2 cellular contexts compared by ENCODE assay signal in the genomic region with DNA sequence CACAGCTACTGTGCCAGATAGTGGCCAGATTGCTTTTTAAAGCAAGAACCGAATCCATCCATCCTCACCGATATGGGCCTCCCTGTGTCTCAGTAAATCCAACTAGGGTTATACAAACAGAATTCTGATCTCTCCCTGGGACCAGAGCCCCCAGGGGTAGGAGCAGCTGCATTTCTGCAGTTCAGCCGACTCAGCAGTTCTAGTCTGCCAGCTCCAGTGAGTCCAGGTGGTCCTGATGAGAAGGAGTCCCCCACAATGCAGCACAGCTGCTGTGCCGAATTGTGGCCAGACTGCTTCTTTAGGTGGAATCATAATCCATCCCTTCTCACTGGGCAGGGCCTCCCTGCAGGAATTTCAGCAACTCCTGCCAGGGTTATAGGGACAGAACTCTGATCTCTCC.
TF ChIP-seq lines count a peak whose summit lies in the region.

No MANE protein-coding gene starts in this region.

TF ChIP-seq in IMR-90, 13 proteins besides CTCF, POLR2A, EP300 and RAD21 (continued from another document):
- TF ChIP-seq MAFK (IDR thresholded peaks at IDR 0.05; ENCODE audit: low read depth, low read length) = peak; percentile 69
- TF ChIP-seq CEBPB (IDR thresholded peaks at IDR 0.05; ENCODE audit: low read depth, low read length) = no peak
- TF ChIP-seq FOS (IDR thresholded peaks at IDR 0.05; ENCODE audit: low read depth, low read length) = no peak
- no peak for TF ChIP-seq MAZ (IDR thresholded peaks at IDR 0.05; ENCODE audit: borderline replicate concordance, low read depth, low read length)
- TF ChIP-seq, protein P1, sequence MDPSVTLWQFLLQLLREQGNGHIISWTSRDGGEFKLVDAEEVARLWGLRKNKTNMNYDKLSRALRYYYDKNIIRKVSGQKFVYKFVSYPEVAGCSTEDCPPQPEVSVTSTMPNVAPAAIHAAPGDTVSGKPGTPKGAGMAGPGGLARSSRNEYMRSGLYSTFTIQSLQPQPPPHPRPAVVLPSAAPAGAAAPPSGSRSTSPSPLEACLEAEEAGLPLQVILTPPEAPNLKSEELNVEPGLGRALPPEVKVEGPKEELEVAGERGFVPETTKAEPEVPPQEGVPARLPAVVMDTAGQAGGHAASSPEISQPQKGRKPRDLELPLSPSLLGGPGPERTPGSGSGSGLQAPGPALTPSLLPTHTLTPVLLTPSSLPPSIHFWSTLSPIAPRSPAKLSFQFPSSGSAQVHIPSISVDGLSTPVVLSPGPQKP (IDR thresholded peaks at IDR 0.05; ENCODE audit: borderline replicate concordance, low read depth, low read length) = no peak
- TF ChIP-seq BHLHE40 (IDR thresholded peaks at IDR 0.05; ENCODE audit: low read depth, low read length) = no peak

TF ChIP-seq in HepG2, 621 proteins besides CTCF, POLR2A, EP300 and RAD21 (continued from another document):
- TF ChIP-seq, protein P2, sequence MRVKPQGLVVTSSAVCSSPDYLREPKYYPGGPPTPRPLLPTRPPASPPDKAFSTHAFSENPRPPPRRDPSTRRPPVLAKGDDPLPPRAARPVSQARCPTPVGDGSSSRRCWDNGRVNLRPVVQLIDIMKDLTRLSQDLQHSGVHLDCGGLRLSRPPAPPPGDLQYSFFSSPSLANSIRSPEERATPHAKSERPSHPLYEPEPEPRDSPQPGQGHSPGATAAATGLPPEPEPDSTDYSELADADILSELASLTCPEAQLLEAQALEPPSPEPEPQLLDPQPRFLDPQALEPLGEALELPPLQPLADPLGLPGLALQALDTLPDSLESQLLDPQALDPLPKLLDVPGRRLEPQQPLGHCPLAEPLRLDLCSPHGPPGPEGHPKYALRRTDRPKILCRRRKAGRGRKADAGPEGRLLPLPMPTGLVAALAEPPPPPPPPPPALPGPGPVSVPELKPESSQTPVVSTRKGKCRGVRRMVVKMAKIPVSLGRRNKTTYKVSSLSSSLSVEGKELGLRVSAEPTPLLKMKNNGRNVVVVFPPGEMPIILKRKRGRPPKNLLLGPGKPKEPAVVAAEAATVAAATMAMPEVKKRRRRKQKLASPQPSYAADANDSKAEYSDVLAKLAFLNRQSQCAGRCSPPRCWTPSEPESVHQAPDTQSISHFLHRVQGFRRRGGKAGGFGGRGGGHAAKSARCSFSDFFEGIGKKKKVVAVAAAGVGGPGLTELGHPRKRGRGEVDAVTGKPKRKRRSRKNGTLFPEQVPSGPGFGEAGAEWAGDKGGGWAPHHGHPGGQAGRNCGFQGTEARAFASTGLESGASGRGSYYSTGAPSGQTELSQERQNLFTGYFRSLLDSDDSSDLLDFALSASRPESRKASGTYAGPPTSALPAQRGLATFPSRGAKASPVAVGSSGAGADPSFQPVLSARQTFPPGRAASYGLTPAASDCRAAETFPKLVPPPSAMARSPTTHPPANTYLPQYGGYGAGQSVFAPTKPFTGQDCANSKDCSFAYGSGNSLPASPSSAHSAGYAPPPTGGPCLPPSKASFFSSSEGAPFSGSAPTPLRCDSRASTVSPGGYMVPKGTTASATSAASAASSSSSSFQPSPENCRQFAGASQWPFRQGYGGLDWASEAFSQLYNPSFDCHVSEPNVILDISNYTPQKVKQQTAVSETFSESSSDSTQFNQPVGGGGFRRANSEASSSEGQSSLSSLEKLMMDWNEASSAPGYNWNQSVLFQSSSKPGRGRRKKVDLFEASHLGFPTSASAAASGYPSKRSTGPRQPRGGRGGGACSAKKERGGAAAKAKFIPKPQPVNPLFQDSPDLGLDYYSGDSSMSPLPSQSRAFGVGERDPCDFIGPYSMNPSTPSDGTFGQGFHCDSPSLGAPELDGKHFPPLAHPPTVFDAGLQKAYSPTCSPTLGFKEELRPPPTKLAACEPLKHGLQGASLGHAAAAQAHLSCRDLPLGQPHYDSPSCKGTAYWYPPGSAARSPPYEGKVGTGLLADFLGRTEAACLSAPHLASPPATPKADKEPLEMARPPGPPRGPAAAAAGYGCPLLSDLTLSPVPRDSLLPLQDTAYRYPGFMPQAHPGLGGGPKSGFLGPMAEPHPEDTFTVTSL (CRISPR knock-in tag; IDR thresholded peaks at IDR 0.05; ENCODE audit: borderline replicate concordance) = no peak
- TF ChIP-seq, protein P3, sequence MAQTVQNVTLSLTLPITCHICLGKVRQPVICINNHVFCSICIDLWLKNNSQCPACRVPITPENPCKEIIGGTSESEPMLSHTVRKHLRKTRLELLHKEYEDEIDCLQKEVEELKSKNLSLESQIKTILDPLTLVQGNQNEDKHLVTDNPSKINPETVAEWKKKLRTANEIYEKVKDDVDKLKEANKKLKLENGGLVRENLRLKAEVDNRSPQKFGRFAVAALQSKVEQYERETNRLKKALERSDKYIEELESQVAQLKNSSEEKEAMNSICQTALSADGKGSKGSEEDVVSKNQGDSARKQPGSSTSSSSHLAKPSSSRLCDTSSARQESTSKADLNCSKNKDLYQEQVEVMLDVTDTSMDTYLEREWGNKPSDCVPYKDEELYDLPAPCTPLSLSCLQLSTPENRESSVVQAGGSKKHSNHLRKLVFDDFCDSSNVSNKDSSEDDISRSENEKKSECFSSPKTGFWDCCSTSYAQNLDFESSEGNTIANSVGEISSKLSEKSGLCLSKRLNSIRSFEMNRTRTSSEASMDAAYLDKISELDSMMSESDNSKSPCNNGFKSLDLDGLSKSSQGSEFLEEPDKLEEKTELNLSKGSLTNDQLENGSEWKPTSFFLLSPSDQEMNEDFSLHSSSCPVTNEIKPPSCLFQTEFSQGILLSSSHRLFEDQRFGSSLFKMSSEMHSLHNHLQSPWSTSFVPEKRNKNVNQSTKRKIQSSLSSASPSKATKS (CRISPR knock-in tag; IDR thresholded peaks at IDR 0.05) = no peak
- peak; percentile 17; the same call in 1 of the 2 replicates for TF ChIP-seq MAFF (IDR thresholded peaks at IDR 0.05; ENCODE audit: low read depth, low read length)
- TF ChIP-seq ZMYM3 (CRISPR knock-in tag; IDR thresholded peaks at IDR 0.05) = no peak
- TF ChIP-seq AGO1 (IDR thresholded peaks at IDR 0.05; ENCODE audit: low read depth, low read length, poor library complexity, severe bottlenecking) = no peak
- no peak for TF ChIP-seq RBFOX2 (IDR thresholded peaks at IDR 0.05; ENCODE audit: low read depth, low read length)
- TF ChIP-seq ELF4 (CRISPR knock-in tag; IDR thresholded peaks at IDR 0.05; ENCODE audit: borderline replicate concordance) = no peak
- TF ChIP-seq CBX1 (IDR thresholded peaks at IDR 0.05; ENCODE audit: low read depth) = no peak
- TF ChIP-seq ZFP37 (CRISPR knock-in tag; IDR thresholded peaks at IDR 0.05; ENCODE audit: borderline replicate concordance) = no peak
- TF ChIP-seq, protein P4, sequence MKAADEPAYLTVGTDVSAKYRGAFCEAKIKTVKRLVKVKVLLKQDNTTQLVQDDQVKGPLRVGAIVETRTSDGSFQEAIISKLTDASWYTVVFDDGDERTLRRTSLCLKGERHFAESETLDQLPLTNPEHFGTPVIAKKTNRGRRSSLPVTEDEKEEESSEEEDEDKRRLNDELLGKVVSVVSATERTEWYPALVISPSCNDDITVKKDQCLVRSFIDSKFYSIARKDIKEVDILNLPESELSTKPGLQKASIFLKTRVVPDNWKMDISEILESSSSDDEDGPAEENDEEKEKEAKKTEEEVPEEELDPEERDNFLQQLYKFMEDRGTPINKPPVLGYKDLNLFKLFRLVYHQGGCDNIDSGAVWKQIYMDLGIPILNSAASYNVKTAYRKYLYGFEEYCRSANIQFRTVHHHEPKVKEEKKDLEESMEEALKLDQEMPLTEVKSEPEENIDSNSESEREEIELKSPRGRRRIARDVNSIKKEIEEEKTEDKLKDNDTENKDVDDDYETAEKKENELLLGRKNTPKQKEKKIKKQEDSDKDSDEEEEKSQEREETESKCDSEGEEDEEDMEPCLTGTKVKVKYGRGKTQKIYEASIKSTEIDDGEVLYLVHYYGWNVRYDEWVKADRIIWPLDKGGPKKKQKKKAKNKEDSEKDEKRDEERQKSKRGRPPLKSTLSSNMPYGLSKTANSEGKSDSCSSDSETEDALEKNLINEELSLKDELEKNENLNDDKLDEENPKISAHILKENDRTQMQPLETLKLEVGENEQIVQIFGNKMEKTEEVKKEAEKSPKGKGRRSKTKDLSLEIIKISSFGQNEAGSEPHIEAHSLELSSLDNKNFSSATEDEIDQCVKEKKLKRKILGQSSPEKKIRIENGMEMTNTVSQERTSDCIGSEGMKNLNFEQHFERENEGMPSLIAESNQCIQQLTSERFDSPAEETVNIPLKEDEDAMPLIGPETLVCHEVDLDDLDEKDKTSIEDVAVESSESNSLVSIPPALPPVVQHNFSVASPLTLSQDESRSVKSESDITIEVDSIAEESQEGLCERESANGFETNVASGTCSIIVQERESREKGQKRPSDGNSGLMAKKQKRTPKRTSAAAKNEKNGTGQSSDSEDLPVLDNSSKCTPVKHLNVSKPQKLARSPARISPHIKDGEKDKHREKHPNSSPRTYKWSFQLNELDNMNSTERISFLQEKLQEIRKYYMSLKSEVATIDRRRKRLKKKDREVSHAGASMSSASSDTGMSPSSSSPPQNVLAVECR (CRISPR knock-in tag; IDR thresholded peaks at IDR 0.05; ENCODE audit: borderline replicate concordance) = no peak
- TF ChIP-seq, protein P5, sequence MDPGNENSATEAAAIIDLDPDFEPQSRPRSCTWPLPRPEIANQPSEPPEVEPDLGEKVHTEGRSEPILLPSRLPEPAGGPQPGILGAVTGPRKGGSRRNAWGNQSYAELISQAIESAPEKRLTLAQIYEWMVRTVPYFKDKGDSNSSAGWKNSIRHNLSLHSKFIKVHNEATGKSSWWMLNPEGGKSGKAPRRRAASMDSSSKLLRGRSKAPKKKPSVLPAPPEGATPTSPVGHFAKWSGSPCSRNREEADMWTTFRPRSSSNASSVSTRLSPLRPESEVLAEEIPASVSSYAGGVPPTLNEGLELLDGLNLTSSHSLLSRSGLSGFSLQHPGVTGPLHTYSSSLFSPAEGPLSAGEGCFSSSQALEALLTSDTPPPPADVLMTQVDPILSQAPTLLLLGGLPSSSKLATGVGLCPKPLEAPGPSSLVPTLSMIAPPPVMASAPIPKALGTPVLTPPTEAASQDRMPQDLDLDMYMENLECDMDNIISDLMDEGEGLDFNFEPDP (CRISPR knock-in tag; conservative IDR thresholded peaks at IDR 0.05) = no peak
TF ChIP-seq in HepG2: peak in this region for 2.
